26 cellular contexts compared by ENCODE assay signal in genomic region chrX:112527903-112528302, GRCh38.
"Had no signal": no experiment of that assay in that cellular context is flagged by ENCODE, and none has a peak within 500 bp of the region (broad histone marks: within the 10 kb centered on the region; RNA-seq: fewer than 3 reads in every experiment).

No MANE protein-coding gene starts in this region.

- H3K4me3 ChIP-seq: left ventricle myocardium inferior, lower lobe of right lung, mucosa of descending colon, pancreas, sigmoid colon, spleen, testis, tibial artery had no signal

- ATAC-seq: effector memory CD8-positive, alpha-beta T cell; left colon; lower lobe of right lung; mucosa of descending colon; natural killer cell treated with Interleukin-12 subunit alpha and Interleukin-12 subunit beta and Interleukin-15 and Interleukin-18, amount 100 ng/mL, for 72 hours; pancreas; stimulated activated memory B cell treated with anti-CD40 and anti-IgM and Interleukin-4, amounts not matched to agents 10 μg/mL and 1 μg/mL and 100 μg/mL, for 72 hours; stimulated activated naive CD8-positive, alpha-beta T cell treated with anti-CD3 and anti-CD28 coated beads, Interleukin-15, Interleukin-2, amounts not matched to agents 100 U/mL and 50 U/mL, for 24 hours had no signal

- H3K36me3 ChIP-seq: left ventricle myocardium inferior, lower lobe of right lung, neutrophil, pancreas, sigmoid colon, spleen, tibial artery had no signal

- H3K9me3 ChIP-seq: left ventricle myocardium inferior, lower lobe of right lung, mucosa of descending colon, neutrophil, pancreas, sigmoid colon, testis had no signal

- H3K4me1 ChIP-seq: left ventricle myocardium inferior, lower lobe of right lung, pancreas, sigmoid colon, spleen, testis, tibial artery had no signal

- H3K27ac ChIP-seq: left ventricle myocardium inferior, lower lobe of right lung, neutrophil, pancreas, sigmoid colon, spleen, testis, tibial artery had no signal

- H3K27me3 ChIP-seq: neutrophil, sigmoid colon, testis, tibial artery had no signal

- FAIRE-seq: endometrium, frontal cortex, pancreas, urothelium cell line had no signal

- DNase-seq: cortex of kidney; effector memory CD8-positive, alpha-beta T cell; hypothalamus; immature natural killer cell; islet precursor cell; kidney glomerular epithelial cell; left colon; left ventricle myocardium inferior; lower lobe of right lung; mucosa of descending colon; naive B cell; pancreas; retina; sigmoid colon; spleen; stimulated activated CD4-positive, alpha-beta T cell treated with anti-CD3 and anti-CD28 coated beads, Interleukin-4, amount 100 ng/mL, for 4 hours; stimulated activated naive CD8-positive, alpha-beta T cell treated with anti-CD3 and anti-CD28 coated beads, Interleukin-15, Interleukin-2, amounts not matched to agents 100 U/mL and 50 U/mL, for 24 hours; substantia nigra; testis; tibial artery had no signal
